8 cellular contexts compared by ENCODE assay signal in the genomic region with DNA sequence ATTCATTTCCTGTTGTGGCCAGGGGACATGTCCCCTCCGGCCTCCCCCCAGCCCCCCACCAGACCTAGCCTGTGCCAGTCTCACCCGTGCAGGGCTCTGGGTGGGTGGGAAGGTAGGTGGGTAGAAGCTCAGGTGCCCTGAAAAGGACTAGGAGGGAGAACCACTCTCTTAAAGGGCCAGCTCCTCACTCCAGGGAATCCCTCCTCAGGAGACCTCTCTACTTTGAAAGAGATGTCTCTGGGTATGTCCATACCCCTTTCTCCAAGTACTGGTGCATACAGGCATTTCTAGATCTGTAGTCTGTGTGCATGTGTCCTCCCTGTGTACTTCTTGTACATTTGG.
DNase-seq lines count a peak whose midpoint lies in the region; ATAC-seq and TF ChIP-seq lines count a peak whose summit lies in the region.

No MANE protein-coding gene starts in this region.

- H3K36me3 ChIP-seq in GM23248 (ENCODE audit: low read depth) (no peaks in the 10 kb centered on the region), gastroesophageal sphincter (no peaks in the 10 kb centered on the region), adrenal gland (replicated peaks in 1 of 2) (no peaks in the 10 kb centered on the region)

- H3K27me3 ChIP-seq in GM23248 (replicated peaks; ENCODE audit: insufficient read depth) (peaks cover 14% of the 10 kb centered on the region; the same call in 1 of the 2 replicates), gastroesophageal sphincter (peaks cover 52% of the 10 kb centered on the region), adrenal gland (no peaks in the 10 kb centered on the region)

- H3K27ac ChIP-seq in GM23248 (no peak overlapping the region), VCaP (peak overlapping the region; percentile 85), gastroesophageal sphincter (peak overlapping the region in 3 of 4 donors; percentile 51 to 71 (median 55)), adrenal gland (peak overlapping the region in 2 of 5 donors; percentile 32 to 72)

- peaks cover 35% of the 10 kb centered on the region for H3F3A ChIP-seq in GM23248 (ENCODE audit: insufficient read depth)

- 6% methylated on average over 2 of the region's 2 CpGs; no CpG with 5 or more reads in 1 of the 2 experiments for WGBS in GM23248 (ENCODE audit: low coverage in 1 of 2, low lambda C conversion rate in 2 of 2, missing lambda C conversion rate in 2 of 2), 2 experiments
- WGBS in gastroesophageal sphincter (ENCODE audit: low coverage in 1 of 2), 2 donors, result no CpG with 5 or more reads among the region's 2 CpGs
- WGBS in adrenal gland, 4 donors, result 0% methylated on average over 2 of the region's 2 CpGs; no CpG with 5 or more reads in 2 of the 4 donors

- ATAC-seq in gastroesophageal sphincter (no peak), esophagus mucosa (no peak), GM21737 (IDR thresholded peaks at IDR 0.05; ENCODE audit: unreplicated experiment) (no peak)

- TF ChIP-seq POLR2A in gastroesophageal sphincter (IDR thresholded peaks at IDR 0.05) (no peak), adrenal gland (IDR thresholded peaks at IDR 0.05) (no peak)

- H3K9me3 ChIP-seq in GM23248 (ENCODE audit: low read depth) (no peaks in the 10 kb centered on the region), gastroesophageal sphincter (no peaks in the 10 kb centered on the region), adrenal gland (replicated peaks in 1 of 3) (no peaks in the 10 kb centered on the region)

- intact Hi-C loops in adrenal gland (cut with DNase I), result no loop called here

- DNase-seq in GM23248 (no peak), skeletal muscle cell (ENCODE audit: low read depth) (no peak), DMS79 treated with DMSO at 0.1 percent for 48 hours (lab: John Stamatoyannopoulos, UW) (no peak), adrenal gland (no peak)

- H3K4me1 ChIP-seq in GM23248 (ENCODE audit: insufficient read depth) (peaks cover 17% of the 10 kb centered on the region), gastroesophageal sphincter (peaks cover 0 to 42% (median 25%) of the 10 kb centered on the region in 3 donors), adrenal gland (replicated peaks in 1 of 2) (peaks cover 12 to 26% of the 10 kb centered on the region in 2 donors)

- no peaks in the 10 kb centered on the region for H3K79me2 ChIP-seq in GM23248 (ENCODE audit: insufficient read depth)

- no peak for TF ChIP-seq EP300 in gastroesophageal sphincter (IDR thresholded peaks at IDR 0.05)

- peak overlapping the region; percentile 82 for H2AFZ ChIP-seq in GM23248

- peak overlapping the region; percentile 36; the same call in 1 of the 2 replicates for H3K9ac ChIP-seq in GM23248

- H4K20me1 ChIP-seq in GM23248 (ENCODE audit: insufficient read depth), result no peaks in the 10 kb centered on the region

- TF ChIP-seq CTCF in VCaP (conservative IDR thresholded peaks at IDR 0.05) (no peak), gastroesophageal sphincter (IDR thresholded peaks at IDR 0.05) (no peak), adrenal gland (IDR thresholded peaks at IDR 0.05) (no peak)

- H3K4me3 ChIP-seq in GM23248 (peak overlapping the region; percentile 75), gastroesophageal sphincter (peak overlapping the region in 1 of 2 donors; percentile 56), skeletal muscle cell (ENCODE audit: low read depth, low read length) (peak overlapping the region; percentile 54), adrenal gland (peak overlapping the region in 2 of 4 donors; percentile 51 to 67)

- peak overlapping the region; percentile 91 for H3K4me2 ChIP-seq in GM23248 (ENCODE audit: unreplicated experiment)

- no peaks in the 10 kb centered on the region for H3K9me2 ChIP-seq in GM23248 (ENCODE audit: insufficient read depth)

- in situ Hi-C loops in GM23248 (cut with MboI), result no loop called here
